ENCODE assay signal across 12 cellular contexts in genomic region chr3:58659051-58659675, GRCh38. TPM values are rescaled to one million over a fixed set of nuclear protein-coding genes. Genes with fewer than 3 reads are reported as not detected.
DNase-seq lines count a peak whose midpoint lies in the region; ATAC-seq, FAIRE-seq and TF ChIP-seq lines count a peak whose summit lies in the region.
"Had no signal": no experiment of that assay in that cellular context is flagged by ENCODE, and none has a peak within 500 bp of the region (broad histone marks: within the 10 kb centered on the region; RNA-seq: fewer than 3 reads in every experiment).

No MANE protein-coding gene starts in this region.

- H4K91ac ChIP-seq in H1 (replicated peaks; ENCODE audit: insufficient read length, low read length): no peak overlapping the region
- no peak overlapping the region for H4K91ac ChIP-seq in mesenchymal stem cell (ENCODE audit: low read length)

- TF ChIP-seq RAD21 in H1 (IDR thresholded peaks at IDR 0.05 in 1 of 2, conservative IDR thresholded peaks at IDR 0.05 in 1 of 2; ENCODE audit: low read depth in 2 of 2, low read length in 2 of 2): peak; percentile 67 to 75

- H4K5ac ChIP-seq in H1 (ENCODE audit: insufficient read length, low read depth, low read length): no peak overlapping the region

- FAIRE-seq in H1 (lab: Jason Lieb, UNC): peak; percentile 73
- FAIRE-seq: G401.6 had no signal

- H3K9ac ChIP-seq in H1 (replicated peaks in 1 of 4; ENCODE audit: extremely low read depth in 1 of 4, low read depth in 3 of 4, low read length in 3 of 4) (no peak overlapping the region), mesenchymal stem cell (ENCODE audit: low read length) (no peak overlapping the region)

- H2AFZ ChIP-seq in H1 (ENCODE audit: low read length): peak overlapping the region; percentile 92
- no peak overlapping the region for H2AFZ ChIP-seq in mesenchymal stem cell (ENCODE audit: low read depth, low read length)

- peak; percentile 49 for TF ChIP-seq CTCF in AG10803 (conservative IDR thresholded peaks at IDR 0.05; ENCODE audit: low read length)
- TF ChIP-seq CTCF in NB4 (IDR thresholded peaks at IDR 0.05; ENCODE audit: low read depth, low read length): peak; percentile 5
- TF ChIP-seq CTCF in H1 (IDR thresholded peaks at IDR 0.05; ENCODE audit: control extremely low read depth in 1 of 3, insufficient read depth in 1 of 3, low read depth in 1 of 3, low read length in 3 of 3): peak; percentile 52 to 77 (median 66)
- TF ChIP-seq CTCF in spleen (IDR thresholded peaks at IDR 0.05 in 8 of 11, conservative IDR thresholded peaks at IDR 0.05 in 3 of 11): no peak

- H3K79me2 ChIP-seq in H1 (ENCODE audit: control insufficient read depth in 1 of 2, insufficient read depth in 2 of 2, low read length in 2 of 2): no peaks in the 10 kb centered on the region

- no peaks in the 10 kb centered on the region for H3K23me2 ChIP-seq in H1 (ENCODE audit: low read depth, low read length)

- intact Hi-C loops in spleen (cut with DNase I; ENCODE audit: low total_unique reads): no loop called here

- DNase-seq in AG10803 (ENCODE audit: low read depth): peak; percentile 42
- no peak for DNase-seq in NB4 (ENCODE audit: low read depth)
- peak; percentile 25 to 55 for DNase-seq in H1 (ENCODE audit: low read depth in 1 of 2, low spot score in 2 of 2)
- DNase-seq in mesenchymal stem cell: peak; percentile 18
- no peak for DNase-seq in spleen
- DNase-seq: activated naive CD8-positive, alpha-beta T cell treated with anti-CD3 and anti-CD28 coated beads, Interleukin-2, amount 50 U/mL, for 24 hours; stimulated activated naive CD8-positive, alpha-beta T cell treated with anti-CD3 and anti-CD28 coated beads, Interleukin-15, Interleukin-2, amounts not matched to agents 100 U/mL and 50 U/mL, for 24 hours had no signal

- no peaks in the 10 kb centered on the region for H3K27me3 ChIP-seq in H1 (replicated peaks in 1 of 4; ENCODE audit: control insufficient read depth in 3 of 4, extremely low read depth in 1 of 4, insufficient read depth in 3 of 4, low read length in 3 of 4)
- H3K27me3 ChIP-seq in mesenchymal stem cell (ENCODE audit: control insufficient read depth in 1 of 2, insufficient read depth in 1 of 2, low read length in 2 of 2): peaks cover 22 to 25% of the 10 kb centered on the region in 2 experiments
- H3K27me3 ChIP-seq in spleen (replicated peaks in 1 of 7): no peaks in the 10 kb centered on the region

- H3K23ac ChIP-seq in H1 (ENCODE audit: insufficient read length): no peak overlapping the region
- no peak overlapping the region for H3K23ac ChIP-seq in mesenchymal stem cell (ENCODE audit: low read length in 2 of 2)

- no peak overlapping the region for H3K56ac ChIP-seq in H1 (replicated peaks; ENCODE audit: insufficient read length, low read depth, low read length)

- H3K79me1 ChIP-seq in H1 (ENCODE audit: low read depth, low read length) (no peaks in the 10 kb centered on the region), mesenchymal stem cell (replicated peaks; ENCODE audit: low read length, poor library complexity, severe bottlenecking) (no peaks in the 10 kb centered on the region)

- no peak for ATAC-seq in HG03342 (IDR thresholded peaks at IDR 0.05; ENCODE audit: unreplicated experiment)
- no peak for ATAC-seq in GM19463 (IDR thresholded peaks at IDR 0.05; ENCODE audit: unreplicated experiment)
- ATAC-seq in HG02973 (IDR thresholded peaks at IDR 0.05; ENCODE audit: unreplicated experiment): no peak
- ATAC-seq: activated naive CD8-positive, alpha-beta T cell treated with anti-CD3 and anti-CD28 coated beads, Interleukin-2, amount 50 U/mL, for 24 hours; stimulated activated naive CD8-positive, alpha-beta T cell treated with anti-CD3 and anti-CD28 coated beads, Interleukin-15, Interleukin-2, amounts not matched to agents 100 U/mL and 50 U/mL, for 24 hours had no signal

- H2BK120ac ChIP-seq in H1 (replicated peaks; ENCODE audit: low read depth, low read length) (no peak overlapping the region), mesenchymal stem cell (ENCODE audit: low read depth, low read length) (no peak overlapping the region)

- CTCF ChIA-PET in H1 (lab: Charles Lee; ENCODE audit: partially characterized antibody): interaction anchor here (0.6 to 4.7 kb wide), 17 partner anchors 9 to 938 kb away, joined by 3 to 66 read pairs (median 4); no protein-coding TSS in a partner anchor

- no peak overlapping the region for H3K4me3 ChIP-seq in AG10803 (ENCODE audit: low read length)
- no peak overlapping the region for H3K4me3 ChIP-seq in NB4 (ENCODE audit: low read depth, low read length)
- no peak overlapping the region for H3K4me3 ChIP-seq in H1 (ENCODE audit: extremely low read depth in 1 of 4, insufficient read depth in 2 of 4, low read depth in 3 of 4, low read length in 4 of 4)
- no peak overlapping the region for H3K4me3 ChIP-seq in mesenchymal stem cell (ENCODE audit: insufficient read depth in 1 of 2, low read depth in 1 of 2, low read length in 2 of 2)
- H3K4me3 ChIP-seq in spleen: no peak overlapping the region

- H3K9me3 ChIP-seq in H1 (ENCODE audit: insufficient read depth in 2 of 2, low read depth in 1 of 2, low read length in 1 of 2) (no peaks in the 10 kb centered on the region), mesenchymal stem cell (ENCODE audit: control insufficient read depth, low read length) (no peaks in the 10 kb centered on the region), spleen (no peaks in the 10 kb centered on the region)

- H3K4me2 ChIP-seq in H1 (ENCODE audit: insufficient read depth in 1 of 2, low read depth in 2 of 2, low read length in 2 of 2) (no peak overlapping the region), mesenchymal stem cell (ENCODE audit: low read length, poor library complexity, severe bottlenecking) (no peak overlapping the region)

- no peak overlapping the region for H2BK20ac ChIP-seq in H1 (ENCODE audit: low read length)

- H2AK5ac ChIP-seq in H1 (ENCODE audit: low read depth, low read length): no peak overlapping the region
- no peak overlapping the region for H2AK5ac ChIP-seq in mesenchymal stem cell (ENCODE audit: low read length, severe bottlenecking)

- no peaks in the 10 kb centered on the region for H3K36me3 ChIP-seq in H1 (ENCODE audit: control insufficient read depth in 2 of 4, insufficient read depth in 4 of 4, low read length in 3 of 4)
- no peaks in the 10 kb centered on the region for H3K36me3 ChIP-seq in mesenchymal stem cell (ENCODE audit: control insufficient read depth in 1 of 2, insufficient read depth in 2 of 2, low read depth in 1 of 2, low read length in 2 of 2)
- no peaks in the 10 kb centered on the region for H3K36me3 ChIP-seq in spleen

- H2BK5ac ChIP-seq in H1 (ENCODE audit: low read depth, low read length): no peak overlapping the region
- H2BK5ac ChIP-seq in mesenchymal stem cell (ENCODE audit: low read depth, low read length, poor library complexity, severe bottlenecking): no peak overlapping the region

- no peak for TF ChIP-seq POLR2A in NB4 (IDR thresholded peaks at IDR 0.05; ENCODE audit: extremely low read depth, insufficient read length)
- no peak for TF ChIP-seq POLR2A in H1 (IDR thresholded peaks at IDR 0.05; ENCODE audit: control extremely low read depth in 1 of 2, low read depth in 2 of 2, low read length in 2 of 2)
- TF ChIP-seq POLR2A in spleen (IDR thresholded peaks at IDR 0.05): no peak

- TF ChIP-seq EP300 in H1 (IDR thresholded peaks at IDR 0.05; ENCODE audit: borderline replicate concordance in 1 of 2, low read depth in 2 of 2, low read length in 2 of 2): no peak

- no peaks in the 10 kb centered on the region for H4K20me1 ChIP-seq in H1 (replicated peaks in 1 of 2; ENCODE audit: control insufficient read depth in 1 of 2, insufficient read depth in 2 of 2, low read length in 2 of 2)

- H2BK15ac ChIP-seq in H1 (ENCODE audit: low read length) (peak overlapping the region; percentile 49; the same call in 1 of the 2 replicates), mesenchymal stem cell (ENCODE audit: low read depth, poor library complexity, severe bottlenecking) (no peak overlapping the region)

- H3K18ac ChIP-seq in H1 (ENCODE audit: extremely low read depth, low read length): no peak overlapping the region
- H3K18ac ChIP-seq in mesenchymal stem cell (ENCODE audit: low read depth in 1 of 2, low read length in 2 of 2): no peak overlapping the region

- WGBS in H1 (ENCODE audit: extremely low coverage in 1 of 2, insufficient coverage in 1 of 2, insufficient read length in 1 of 2, insufficient replicate concordance in 2 of 2, low coverage in 1 of 2, low lambda C conversion rate in 2 of 2, missing lambda C conversion rate in 1 of 2), 2 experiments: 63% methylated on average over 15 of the region's 15 CpGs; no CpG with 5 or more reads in 1 of the 2 experiments
- 71% methylated on average over 15 of the region's 15 CpGs for WGBS in mesenchymal stem cell
- 75 to 77% (median 76%) methylated on average over 15 of the region's 15 CpGs for WGBS in spleen, 5 donors

- POLR2A ChIA-PET in H1 (lab: Charles Lee; ENCODE audit: partially characterized antibody): no interaction called here

- H3K4me1 ChIP-seq in H1 (replicated peaks in 1 of 4; ENCODE audit: control insufficient read depth in 3 of 4, insufficient read depth in 4 of 4, low read length in 3 of 4) (no peaks in the 10 kb centered on the region), mesenchymal stem cell (ENCODE audit: control insufficient read depth, insufficient read depth, low read depth, low read length) (no peaks in the 10 kb centered on the region), spleen (no peaks in the 10 kb centered on the region)

- H2BK12ac ChIP-seq in H1 (ENCODE audit: low read depth, low read length) (no peak overlapping the region), mesenchymal stem cell (ENCODE audit: low read length in 2 of 2) (no peak overlapping the region)

- H3K4ac ChIP-seq in H1 (replicated peaks; ENCODE audit: insufficient read length, low read depth, low read length): no peak overlapping the region
- no peak overlapping the region for H3K4ac ChIP-seq in mesenchymal stem cell (ENCODE audit: low read depth in 1 of 2, low read length in 2 of 2)

- no peak overlapping the region for H3K14ac ChIP-seq in H1 (ENCODE audit: insufficient read length)
- H3K14ac ChIP-seq in mesenchymal stem cell (ENCODE audit: low read length in 2 of 2): no peak overlapping the region

- no peak overlapping the region for H3K27ac ChIP-seq in H1 (ENCODE audit: low read depth, low read length)
- no peak overlapping the region for H3K27ac ChIP-seq in mesenchymal stem cell (ENCODE audit: low read length, poor library complexity, severe bottlenecking)
- no peak overlapping the region for H3K27ac ChIP-seq in spleen

- H4K8ac ChIP-seq in H1 (ENCODE audit: extremely low read depth, insufficient read depth, low read length) (no peak overlapping the region; the same call in 1 of the 2 replicates), mesenchymal stem cell (ENCODE audit: low read length) (no peak overlapping the region)

RNA-seq across cellular contexts. Expression of gene FAM3D, which starts 7.4 kb away (rescaled TPM):
- not detected in 2 replicates for total RNA-seq in H1 (2021; fragmentation: NEBNext Ultra II Directional; extraction: Animal tissue kit (Norgen Biotek cat#: 25700))
- polyA plus RNA-seq in H1 (2011; rRNA removed): 0.08 TPM in 1 of 2 replicates, not detected in the other
- not detected for polyA plus RNA-seq in H1 (2011; cell fraction: cytosol; rRNA removed)
- polyA plus RNA-seq in H1 (2011; cell fraction: nucleus; rRNA removed): 0.09 TPM
- polyA plus RNA-seq in H1 (2012, experiment 1 of 2): not detected in 4 replicates
- not detected for polyA plus RNA-seq in H1 (2012, experiment 2 of 2)
- polyA plus RNA-seq in H1 (2013, experiment 1 of 2): not detected
- 0.07 TPM for polyA plus RNA-seq in H1 (2013, experiment 2 of 2)
- polyA minus RNA-seq in H1 (2011; rRNA and poly(A)+ RNA removed): not detected in 2 replicates
- not detected for polyA minus RNA-seq in H1 (2011; cell fraction: cytosol; rRNA and poly(A)+ RNA removed)
- not detected for polyA minus RNA-seq in H1 (2011; cell fraction: nucleus; rRNA and poly(A)+ RNA removed)
- polyA plus RNA-seq in mesenchymal stem cell (2013, experiment 1 of 2): not detected
- not detected for polyA plus RNA-seq in mesenchymal stem cell (2013, experiment 2 of 2)
- total RNA-seq in spleen: under 1 TPM in 1 of 7 donors, not detected in 6; 0.23 TPM
- under 1 TPM; 0.28 to 0.42 (median 0.35) TPM for polyA plus RNA-seq in spleen
- total RNA-seq: myocyte had no signal

Comparison
In these comparisons a context has a peak if more than half of its experiments do, and no peak if none do; other contexts are left out.
1. DNase-seq: peak in AG10803 (single experiment), H1 (2 of 2) and mesenchymal stem cell (single experiment); none in NB4 (single experiment) and spleen (single experiment).
2. CTCF ChIP-seq: peak in AG10803 (single experiment), NB4 (single experiment) and H1 (3 of 3); none in spleen (0 of 11).